8 cellular contexts compared by ENCODE assay signal in the genomic region with DNA sequence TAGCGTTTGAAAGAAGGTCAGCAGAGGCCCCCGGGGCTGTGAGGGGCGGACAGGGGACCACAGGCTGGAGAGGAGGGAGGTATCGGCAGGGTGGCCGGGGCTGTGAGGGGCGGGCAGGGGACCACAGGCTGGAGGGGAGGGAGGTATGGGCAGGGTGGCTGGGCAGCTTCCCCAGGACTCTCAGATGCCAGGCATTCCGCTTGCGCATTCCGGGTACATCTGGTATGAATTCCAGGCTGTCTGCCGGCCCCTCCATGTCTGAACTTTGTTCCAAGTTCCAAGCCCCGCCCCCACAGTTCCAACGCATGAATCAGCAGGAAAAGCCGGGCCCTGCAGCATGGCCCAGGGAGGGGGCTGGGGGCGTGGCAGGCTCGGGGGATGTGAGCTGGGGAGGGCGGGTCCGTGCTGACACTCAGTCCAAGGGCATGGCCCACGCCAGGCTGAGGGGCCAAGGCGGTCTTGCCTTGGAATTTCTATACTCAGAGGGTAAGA. TPM values are rescaled to one million over a fixed set of nuclear protein-coding genes. Genes with fewer than 3 reads are reported as not detected.
DNase-seq lines count a peak whose midpoint lies in the region; ATAC-seq, FAIRE-seq and TF ChIP-seq lines count a peak whose summit lies in the region.

No MANE protein-coding gene starts in this region.

- POLR2A ChIA-PET in A549 (lab: Yijun Ruan, JAX), result interaction anchor here (0.7 to 3.4 kb wide), 8 partner anchors 9 to 656 kb away, joined by 3 to 13 read pairs (median 4); a partner anchor contains a TSS

- H3K4me1 ChIP-seq in A549 (peaks cover 51% of the 10 kb centered on the region), RWPE2 (ENCODE audit: insufficient read depth, poor library complexity, severe bottlenecking) (peaks cover 22% of the 10 kb centered on the region)

- H3K4me3 ChIP-seq in A549 (peak overlapping the region; percentile 87), GM06990 (replicated peaks; ENCODE audit: low read depth, low read length) (peak overlapping the region; percentile 88), RWPE2 (ENCODE audit: severe bottlenecking) (peak overlapping the region; percentile 68), coronary artery (peak overlapping the region; percentile 96), skin epidermis (peak overlapping the region; percentile 75 to 100 (median 90))

- H3K27me3 ChIP-seq in GM06990 (replicated peaks; ENCODE audit: control insufficient read depth, insufficient read depth, low read length) (no peaks in the 10 kb centered on the region), RWPE2 (ENCODE audit: insufficient read depth, poor library complexity, severe bottlenecking) (no peaks in the 10 kb centered on the region)

- FAIRE-seq in A549 (lab: Jason Lieb, UNC), result peak; percentile 46

- H3K27ac ChIP-seq in A549 (peak overlapping the region; percentile 93 to 95), RWPE2 (ENCODE audit: poor library complexity, severe bottlenecking) (peak overlapping the region; percentile 93), coronary artery (peak overlapping the region; percentile 100), skin epidermis (peak overlapping the region in 20 of 21 experiments; percentile 90 to 100 (median 98))

- DNase-seq in A549 (ENCODE audit: low read depth in 1 of 2, low spot score in 1 of 2) (peak; percentile 95 to 97), GM06990 (ENCODE audit: extremely low read depth, insufficient read length) (no peak), RWPE2 (ENCODE audit: low spot score) (peak; percentile 99), coronary artery (ENCODE audit: low spot score) (peak; percentile 100), kidney tubule cell (ENCODE audit: low spot score) (peak; percentile 96)
- DNase-seq in central memory CD4-positive, alpha-beta T cell, result no peak

- TF ChIP-seq CTCF in A549 (IDR thresholded peaks at IDR 0.05), result no peak
- no peak for TF ChIP-seq CTCF in GM06990 (IDR thresholded peaks at IDR 0.05; ENCODE audit: insufficient read depth, low read length, poor library complexity, severe bottlenecking)
- TF ChIP-seq CTCF in RWPE2 (IDR thresholded peaks at IDR 0.05; ENCODE audit: poor library complexity, severe bottlenecking), result no peak
- TF ChIP-seq CTCF in coronary artery (IDR thresholded peaks at IDR 0.05), result no peak

- H3K9me3 ChIP-seq in A549 (no peaks in the 10 kb centered on the region), RWPE2 (ENCODE audit: severe bottlenecking) (no peaks in the 10 kb centered on the region)

- H3K4me2 ChIP-seq in A549, result peak overlapping the region; percentile 99

- ATAC-seq in A549 (peak; percentile 25 to 57), RWPE2 (ENCODE audit: low read depth) (peak; percentile 40), HG03439 (IDR thresholded peaks at IDR 0.05; ENCODE audit: unreplicated experiment) (no peak)

- peaks cover 12% of the 10 kb centered on the region for H3K36me3 ChIP-seq in GM06990 (ENCODE audit: control insufficient read depth, insufficient read depth, low read length)
- peaks cover 33% of the 10 kb centered on the region for H3K36me3 ChIP-seq in RWPE2 (ENCODE audit: low read depth)

- TF ChIP-seq POLR2A in A549 (IDR thresholded peaks at IDR 0.05; ENCODE audit: low read length), result no peak

- no peak for TF ChIP-seq RAD21 in A549 (conservative IDR thresholded peaks at IDR 0.05 in 1 of 2, IDR thresholded peaks at IDR 0.05 in 1 of 2)

- peak in 1 of 2 experiments; percentile 41; a peak in 1 of 5 replicates for TF ChIP-seq EP300 in A549 (IDR thresholded peaks at IDR 0.05)

- under 1% methylated on average over 14 of the region's 19 CpGs for WGBS in A549 (ENCODE audit: missing lambda C conversion rate)

- CTCF ChIA-PET in A549 (lab: Yijun Ruan, JAX), result interaction anchor here (0.7 to 23.8 kb wide), 21 partner anchors 10 to 349 kb away, joined by 3 to 591 read pairs (median 6); a partner anchor contains a TSS

TF ChIP-seq in A549, 52 proteins besides CTCF, POLR2A, EP300 and RAD21 (continues in another document):
- TF ChIP-seq FOSL2 (IDR thresholded peaks at IDR 0.05), result no peak
- peak; percentile 75 for TF ChIP-seq FOSL2 (CRISPR knock-in tag; IDR thresholded peaks at IDR 0.05)
- no peak for TF ChIP-seq RNF2 (IDR thresholded peaks at IDR 0.05; ENCODE audit: borderline replicate concordance, low read depth)
- TF ChIP-seq JUNB (IDR thresholded peaks at IDR 0.05), result no peak
- TF ChIP-seq, protein P1, sequence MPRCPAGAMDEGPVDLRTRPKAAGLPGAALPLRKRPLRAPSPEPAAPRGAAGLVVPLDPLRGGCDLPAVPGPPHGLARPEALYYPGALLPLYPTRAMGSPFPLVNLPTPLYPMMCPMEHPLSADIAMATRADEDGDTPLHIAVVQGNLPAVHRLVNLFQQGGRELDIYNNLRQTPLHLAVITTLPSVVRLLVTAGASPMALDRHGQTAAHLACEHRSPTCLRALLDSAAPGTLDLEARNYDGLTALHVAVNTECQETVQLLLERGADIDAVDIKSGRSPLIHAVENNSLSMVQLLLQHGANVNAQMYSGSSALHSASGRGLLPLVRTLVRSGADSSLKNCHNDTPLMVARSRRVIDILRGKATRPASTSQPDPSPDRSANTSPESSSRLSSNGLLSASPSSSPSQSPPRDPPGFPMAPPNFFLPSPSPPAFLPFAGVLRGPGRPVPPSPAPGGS (IDR thresholded peaks at IDR 0.05), result no peak
- TF ChIP-seq HEYL (CRISPR knock-in tag; IDR thresholded peaks at IDR 0.05), result no peak
- peak; percentile 64; the same call in 1 of the 2 replicates for TF ChIP-seq NFE2L2 (conservative IDR thresholded peaks at IDR 0.05; ENCODE audit: low read length)
- TF ChIP-seq ESRRA (IDR thresholded peaks at IDR 0.05; ENCODE audit: borderline replicate concordance, low read length), result no peak
- TF ChIP-seq, protein P2, sequence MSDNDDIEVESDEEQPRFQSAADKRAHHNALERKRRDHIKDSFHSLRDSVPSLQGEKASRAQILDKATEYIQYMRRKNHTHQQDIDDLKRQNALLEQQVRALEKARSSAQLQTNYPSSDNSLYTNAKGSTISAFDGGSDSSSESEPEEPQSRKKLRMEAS (IDR thresholded peaks at IDR 0.05), result peak; percentile 88
- peak; percentile 77; the same call in 1 of the 2 replicates for TF ChIP-seq GATA3 (IDR thresholded peaks at IDR 0.05; ENCODE audit: borderline replicate concordance)
- TF ChIP-seq JUN (IDR thresholded peaks at IDR 0.05), result peak in 1 of 2 experiments; percentile 57; a peak in 1 of 5 replicates
- TF ChIP-seq, protein P3, sequence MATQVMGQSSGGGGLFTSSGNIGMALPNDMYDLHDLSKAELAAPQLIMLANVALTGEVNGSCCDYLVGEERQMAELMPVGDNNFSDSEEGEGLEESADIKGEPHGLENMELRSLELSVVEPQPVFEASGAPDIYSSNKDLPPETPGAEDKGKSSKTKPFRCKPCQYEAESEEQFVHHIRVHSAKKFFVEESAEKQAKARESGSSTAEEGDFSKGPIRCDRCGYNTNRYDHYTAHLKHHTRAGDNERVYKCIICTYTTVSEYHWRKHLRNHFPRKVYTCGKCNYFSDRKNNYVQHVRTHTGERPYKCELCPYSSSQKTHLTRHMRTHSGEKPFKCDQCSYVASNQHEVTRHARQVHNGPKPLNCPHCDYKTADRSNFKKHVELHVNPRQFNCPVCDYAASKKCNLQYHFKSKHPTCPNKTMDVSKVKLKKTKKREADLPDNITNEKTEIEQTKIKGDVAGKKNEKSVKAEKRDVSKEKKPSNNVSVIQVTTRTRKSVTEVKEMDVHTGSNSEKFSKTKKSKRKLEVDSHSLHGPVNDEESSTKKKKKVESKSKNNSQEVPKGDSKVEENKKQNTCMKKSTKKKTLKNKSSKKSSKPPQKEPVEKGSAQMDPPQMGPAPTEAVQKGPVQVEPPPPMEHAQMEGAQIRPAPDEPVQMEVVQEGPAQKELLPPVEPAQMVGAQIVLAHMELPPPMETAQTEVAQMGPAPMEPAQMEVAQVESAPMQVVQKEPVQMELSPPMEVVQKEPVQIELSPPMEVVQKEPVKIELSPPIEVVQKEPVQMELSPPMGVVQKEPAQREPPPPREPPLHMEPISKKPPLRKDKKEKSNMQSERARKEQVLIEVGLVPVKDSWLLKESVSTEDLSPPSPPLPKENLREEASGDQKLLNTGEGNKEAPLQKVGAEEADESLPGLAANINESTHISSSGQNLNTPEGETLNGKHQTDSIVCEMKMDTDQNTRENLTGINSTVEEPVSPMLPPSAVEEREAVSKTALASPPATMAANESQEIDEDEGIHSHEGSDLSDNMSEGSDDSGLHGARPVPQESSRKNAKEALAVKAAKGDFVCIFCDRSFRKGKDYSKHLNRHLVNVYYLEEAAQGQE (IDR thresholded peaks at IDR 0.05), result no peak

RNA-seq across cellular contexts. Expression of a gene that starts 4.4 kb away (rescaled TPM):
- 3.4 and 4.5 TPM in 2 replicates for polyA plus RNA-seq in A549 (2011; rRNA removed)
- 0.70 and 0.96 TPM in 2 replicates for polyA plus RNA-seq in A549 (2012; cell fraction: cytosol; rRNA removed)
- 0.71 and 0.89 TPM in 2 replicates for polyA plus RNA-seq in A549 (2012; cell fraction: nucleus; rRNA removed)
- polyA plus RNA-seq in A549 (2017; fragmentation: RNase III; extraction: RNeasy Plus Mini Kit Qiagen cat#74134 plus additional on column Dnase treatment), result 3.1 to 3.8 TPM (median 3.5 TPM) in 3 replicates
- polyA minus RNA-seq in A549 (2011; rRNA and poly(A)+ RNA removed), result 3.7 and 4.3 TPM in 2 replicates

RNA-seq across cellular contexts. Expression of a gene that starts 10.0 kb away (rescaled TPM):
- polyA plus RNA-seq in A549 (2011; rRNA removed), result 4.6 and 4.9 TPM in 2 replicates
- 14.4 and 20.1 TPM in 2 replicates for polyA plus RNA-seq in A549 (2012; cell fraction: cytosol; rRNA removed)
- polyA plus RNA-seq in A549 (2012; cell fraction: nucleus; rRNA removed), result 71.8 and 82.1 TPM in 2 replicates
- polyA plus RNA-seq in A549 (2017; fragmentation: RNase III; extraction: RNeasy Plus Mini Kit Qiagen cat#74134 plus additional on column Dnase treatment), result 22.6 to 26.8 TPM (median 25.5 TPM) in 3 replicates
- polyA minus RNA-seq in A549 (2011; rRNA and poly(A)+ RNA removed), result 8.8 and 11.0 TPM in 2 replicates

RNA-seq across cellular contexts. Expression of a gene that starts 28.1 kb away (rescaled TPM):
- polyA plus RNA-seq in A549 (2011; rRNA removed) (2.1 and 2.7 TPM in 2 replicates), A549 (2017; fragmentation: RNase III; extraction: RNeasy Plus Mini Kit Qiagen cat#74134 plus additional on column Dnase treatment) (2.4 to 2.9 TPM (median 2.7 TPM) in 3 replicates)
- polyA plus RNA-seq in A549 (2012; cell fraction: cytosol; rRNA removed), result 2.8 and 3.6 TPM in 2 replicates
- polyA plus RNA-seq in A549 (2012; cell fraction: nucleus; rRNA removed), result 3.9 and 4.4 TPM in 2 replicates
- 1.9 and 2.3 TPM in 2 replicates for polyA minus RNA-seq in A549 (2011; rRNA and poly(A)+ RNA removed)

RNA-seq across cellular contexts. Expression of a gene that starts 29.9 kb away (rescaled TPM):
- 263 and 374 TPM in 2 replicates for polyA plus RNA-seq in A549 (2011; rRNA removed)
- 225 and 261 TPM in 2 replicates for polyA plus RNA-seq in A549 (2012; cell fraction: cytosol; rRNA removed)
- 743 and 891 TPM in 2 replicates for polyA plus RNA-seq in A549 (2012; cell fraction: nucleus; rRNA removed)
- 228 to 250 TPM (median 234 TPM) in 3 replicates for polyA plus RNA-seq in A549 (2017; fragmentation: RNase III; extraction: RNeasy Plus Mini Kit Qiagen cat#74134 plus additional on column Dnase treatment)
- polyA minus RNA-seq in A549 (2011; rRNA and poly(A)+ RNA removed), result 1,065 and 1,094 TPM in 2 replicates

RNA-seq across cellular contexts. Expression of a gene that starts 47.3 kb away (rescaled TPM):
- polyA plus RNA-seq in A549 (2011; rRNA removed) (11.5 and 13.7 TPM in 2 replicates), A549 (2017; fragmentation: RNase III; extraction: RNeasy Plus Mini Kit Qiagen cat#74134 plus additional on column Dnase treatment) (2.3 to 3.4 TPM (median 3.0 TPM) in 3 replicates)
- 4.7 and 7.2 TPM in 2 replicates for polyA plus RNA-seq in A549 (2012; cell fraction: cytosol; rRNA removed)
- 8.7 and 12.9 TPM in 2 replicates for polyA plus RNA-seq in A549 (2012; cell fraction: nucleus; rRNA removed)
- 8.2 and 8.7 TPM in 2 replicates for polyA minus RNA-seq in A549 (2011; rRNA and poly(A)+ RNA removed)

Comparison
In these comparisons a context has a peak if more than half of its experiments do, and no peak if none do; other contexts are left out.
1. DNase-seq: peak in A549 (2 of 2), RWPE2 (single experiment), coronary artery (single experiment) and kidney tubule cell (single experiment); none in GM06990 (single experiment) and central memory CD4-positive, alpha-beta T cell (single experiment).
2. Peak in every context shown above with its lines, with median percentiles within 50 percentile points of each other: H3K27ac ChIP-seq and H3K4me3 ChIP-seq.